ENCODE assay signal across 1 cellular context in genomic region chr2:207767461-207768167, GRCh38.
A peak's percentile ranks its signal among the peaks of the same experiment; 100 is the strongest.
TF ChIP-seq lines count a peak whose summit lies in the region.

No MANE protein-coding gene starts in this region.

TF ChIP-seq in HepG2, 621 proteins besides CTCF, POLR2A, EP300 and RAD21 (continues in another document):
- TF ChIP-seq FOXA1 (IDR thresholded peaks at IDR 0.05) (no peak), FOXA1 (CRISPR knock-in tag; IDR thresholded peaks at IDR 0.05) (peak; percentile 22; the same call in 1 of the 2 replicates), MAF1 (CRISPR knock-in tag; IDR thresholded peaks at IDR 0.05; ENCODE audit: borderline replicate concordance) (no peak), ZFP37 (CRISPR knock-in tag; IDR thresholded peaks at IDR 0.05; ENCODE audit: borderline replicate concordance) (no peak), RNF219 (CRISPR knock-in tag; IDR thresholded peaks at IDR 0.05) (no peak), DR1 (CRISPR knock-in tag; IDR thresholded peaks at IDR 0.05) (no peak), ZNF550 (CRISPR knock-in tag; IDR thresholded peaks at IDR 0.05; ENCODE audit: borderline replicate concordance) (peak; percentile 23; the same call in 1 of the 2 replicates), ZNF441 (CRISPR knock-in tag; IDR thresholded peaks at IDR 0.05; ENCODE audit: borderline replicate concordance) (no peak; the same call in none of the 2 replicates), ZGPAT (CRISPR knock-in tag; IDR thresholded peaks at IDR 0.05) (no peak; the same call in 1 of the 2 replicates), MAFK (conservative IDR thresholded peaks at IDR 0.05 in 1 of 2, IDR thresholded peaks at IDR 0.05 in 1 of 2; ENCODE audit: low read length in 2 of 2) (no peak), HIVEP1 (CRISPR knock-in tag; IDR thresholded peaks at IDR 0.05) (no peak), ZNF513 (CRISPR knock-in tag; conservative IDR thresholded peaks at IDR 0.05) (no peak), NONO (IDR thresholded peaks at IDR 0.05) (no peak), NONO (CRISPR knock-in tag; conservative IDR thresholded peaks at IDR 0.05) (peak; percentile 73), ZSCAN30 (CRISPR knock-in tag; IDR thresholded peaks at IDR 0.05) (no peak), HNRNPK (IDR thresholded peaks at IDR 0.05; ENCODE audit: low read depth, low read length, poor library complexity, severe bottlenecking) (no peak), ZFP36L2 (CRISPR knock-in tag; IDR thresholded peaks at IDR 0.05) (no peak; the same call in 1 of the 2 replicates), REPIN1 (CRISPR knock-in tag; IDR thresholded peaks at IDR 0.05; ENCODE audit: borderline replicate concordance, low read depth) (0 out of 2 replicates have a peak, but pooled peaks have one; percentile 35), NR2C2 (CRISPR knock-in tag; IDR thresholded peaks at IDR 0.05; ENCODE audit: borderline replicate concordance) (peak; percentile 41; the same call in 1 of the 2 replicates), RELA (CRISPR knock-in tag; IDR thresholded peaks at IDR 0.05) (no peak), GRHL1 (CRISPR knock-in tag; conservative IDR thresholded peaks at IDR 0.05) (no peak), TCF7 (IDR thresholded peaks at IDR 0.05; ENCODE audit: low read depth) (no peak), MATR3 (CRISPR knock-in tag; IDR thresholded peaks at IDR 0.05) (no peak), MIXL1 (CRISPR knock-in tag; IDR thresholded peaks at IDR 0.05) (no peak), PRDM15 (CRISPR knock-in tag; IDR thresholded peaks at IDR 0.05) (no peak), SRF (IDR thresholded peaks at IDR 0.05; ENCODE audit: low read depth, low read length) (no peak), JUN (CRISPR knock-in tag; IDR thresholded peaks at IDR 0.05) (no peak), BCLAF1 (IDR thresholded peaks at IDR 0.05) (no peak), GZF1 (CRISPR knock-in tag; IDR thresholded peaks at IDR 0.05) (no peak), ZNF878 (CRISPR knock-in tag; IDR thresholded peaks at IDR 0.05) (no peak), SNAPC2 (CRISPR knock-in tag; IDR thresholded peaks at IDR 0.05) (no peak), ZSCAN20 (CRISPR knock-in tag; IDR thresholded peaks at IDR 0.05; ENCODE audit: borderline replicate concordance) (no peak), E2F5 (CRISPR knock-in tag; conservative IDR thresholded peaks at IDR 0.05) (no peak), NCOA5 (CRISPR knock-in tag; IDR thresholded peaks at IDR 0.05) (no peak), ZBTB2 (CRISPR knock-in tag; IDR thresholded peaks at IDR 0.05; ENCODE audit: low read depth) (peak; percentile 17), NFRKB (IDR thresholded peaks at IDR 0.05) (no peak), TFDP2 (CRISPR knock-in tag; IDR thresholded peaks at IDR 0.05) (no peak), ZNF331 (CRISPR knock-in tag; IDR thresholded peaks at IDR 0.05) (0 out of 2 replicates have a peak, but pooled peaks have one; percentile 65), U2AF2 (IDR thresholded peaks at IDR 0.05; ENCODE audit: low read depth, low read length) (no peak), CREBL2 (CRISPR knock-in tag; IDR thresholded peaks at IDR 0.05; ENCODE audit: borderline replicate concordance) (no peak), BRD4 (CRISPR knock-in tag; IDR thresholded peaks at IDR 0.05) (0 out of 2 replicates have a peak, but pooled peaks have one; percentile 75), BATF2 (CRISPR knock-in tag; IDR thresholded peaks at IDR 0.05) (0 out of 2 replicates have a peak, but pooled peaks have one; percentile 25), REXO4 (CRISPR knock-in tag; IDR thresholded peaks at IDR 0.05; ENCODE audit: borderline replicate concordance) (no peak), ZNF446 (CRISPR knock-in tag; IDR thresholded peaks at IDR 0.05) (no peak), MAX (IDR thresholded peaks at IDR 0.05) (peak; percentile 59), MED1 (CRISPR knock-in tag; IDR thresholded peaks at IDR 0.05) (no peak; the same call in 1 of the 2 replicates), ZNF530 (CRISPR knock-in tag; IDR thresholded peaks at IDR 0.05; ENCODE audit: low read depth) (no peak)
